2 cellular contexts compared by ENCODE assay signal in the genomic region with DNA sequence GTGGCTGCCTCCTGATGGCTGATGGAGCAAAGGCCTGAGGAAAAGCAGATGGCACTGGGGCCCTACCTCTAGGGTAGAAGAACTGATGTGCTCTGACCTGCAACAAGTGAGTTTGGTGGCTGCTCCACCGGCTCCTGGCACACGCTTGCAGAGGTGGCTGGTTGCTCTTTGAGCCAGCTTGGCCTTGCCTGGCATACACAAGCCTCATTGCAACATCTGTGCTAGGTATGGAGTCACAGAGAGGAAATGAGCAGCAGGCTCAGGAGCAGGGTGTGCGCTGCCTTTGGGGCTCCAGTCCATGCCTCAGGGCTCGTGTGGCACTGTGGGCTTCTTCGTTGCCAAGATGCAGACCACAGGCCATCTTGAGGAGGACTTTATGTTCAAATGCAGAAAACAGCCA. TPM values are rescaled to one million over a fixed set of nuclear protein-coding genes. Genes with fewer than 3 reads are reported as not detected.
"Had no signal": no experiment of that assay in that cellular context is flagged by ENCODE, and none has a peak within 500 bp of the region (broad histone marks: within the 10 kb centered on the region; RNA-seq: fewer than 3 reads in every experiment).

No MANE protein-coding gene starts in this region.

RNA-seq across cellular contexts. Expression of a gene that starts 40.5 kb away (rescaled TPM):
- total RNA-seq: G401, GM12878 had no signal
- polyA plus RNA-seq: GM12878 had no signal
